In genomic region chr13:51832471-51833152, GRCh38 we compare ENCODE assay signal across 1 cellular context.
TF ChIP-seq lines count a peak whose summit lies in the region.

No MANE protein-coding gene starts in this region.

TF ChIP-seq in HepG2, 621 proteins besides CTCF, POLR2A, EP300 and RAD21:
- TF ChIP-seq ZNF562 (CRISPR knock-in tag; IDR thresholded peaks at IDR 0.05; ENCODE audit: borderline replicate concordance) (no peak), KAT8 (CRISPR knock-in tag; IDR thresholded peaks at IDR 0.05) (no peak), PHF21A (CRISPR knock-in tag; IDR thresholded peaks at IDR 0.05) (no peak), ZFP36 (IDR thresholded peaks at IDR 0.05; ENCODE audit: borderline replicate concordance, low read depth, low read length, partially characterized antibody) (peak; percentile 58), SRSF1 (optimal IDR thresholded peaks at IDR 0.05; ENCODE audit: low read depth, low read length) (no peak), ZNF10 (CRISPR knock-in tag; IDR thresholded peaks at IDR 0.05; ENCODE audit: borderline replicate concordance, low read depth) (no peak), ZNF616 (CRISPR knock-in tag; IDR thresholded peaks at IDR 0.05; ENCODE audit: low read depth) (no peak), STAG1 (CRISPR knock-in tag; IDR thresholded peaks at IDR 0.05) (peak; percentile 58), DMAP1 (CRISPR knock-in tag; IDR thresholded peaks at IDR 0.05) (no peak)
- TF ChIP-seq, protein P1, sequence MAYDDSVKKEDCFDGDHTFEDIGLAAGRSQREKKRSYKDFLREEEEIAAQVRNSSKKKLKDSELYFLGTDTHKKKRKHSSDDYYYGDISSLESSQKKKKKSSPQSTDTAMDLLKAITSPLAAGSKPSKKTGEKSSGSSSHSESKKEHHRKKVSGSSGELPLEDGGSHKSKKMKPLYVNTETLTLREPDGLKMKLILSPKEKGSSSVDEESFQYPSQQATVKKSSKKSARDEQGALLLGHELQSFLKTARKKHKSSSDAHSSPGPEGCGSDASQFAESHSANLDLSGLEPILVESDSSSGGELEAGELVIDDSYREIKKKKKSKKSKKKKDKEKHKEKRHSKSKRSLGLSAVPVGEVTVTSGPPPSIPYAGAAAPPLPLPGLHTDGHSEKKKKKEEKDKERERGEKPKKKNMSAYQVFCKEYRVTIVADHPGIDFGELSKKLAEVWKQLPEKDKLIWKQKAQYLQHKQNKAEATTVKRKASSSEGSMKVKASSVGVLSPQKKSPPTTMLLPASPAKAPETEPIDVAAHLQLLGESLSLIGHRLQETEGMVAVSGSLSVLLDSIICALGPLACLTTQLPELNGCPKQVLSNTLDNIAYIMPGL (CRISPR knock-in tag; IDR thresholded peaks at IDR 0.05; ENCODE audit: borderline replicate concordance in 1 of 2, low read depth in 1 of 2): no peak
